Comparison of ENCODE assay signal across 16 cellular contexts in the genomic region with DNA sequence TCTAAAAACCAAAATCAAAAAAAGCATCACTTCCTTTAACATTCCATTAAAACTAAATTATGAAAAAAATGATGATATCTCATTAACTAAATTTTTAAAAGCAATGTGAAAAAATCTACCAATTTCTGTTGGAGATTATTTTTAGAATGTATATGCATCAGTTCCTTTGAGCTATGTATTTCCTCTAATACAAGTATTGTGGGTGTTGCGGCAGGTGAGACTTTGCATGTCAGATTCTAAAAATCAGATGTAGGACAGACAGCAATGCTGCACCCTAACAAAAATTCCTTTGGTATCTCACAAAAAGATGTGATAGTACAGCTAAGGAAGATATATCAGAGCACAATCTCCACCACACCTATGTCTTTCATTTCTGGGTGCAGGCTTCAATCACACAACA. TPM values are rescaled to one million over a fixed set of nuclear protein-coding genes. Genes with fewer than 3 reads are reported as not detected.
A peak's percentile ranks its signal among the peaks of the same experiment; 100 is the strongest.
DNase-seq lines count a peak whose midpoint lies in the region; ATAC-seq, FAIRE-seq and TF ChIP-seq lines count a peak whose summit lies in the region.
"Had no signal": no experiment of that assay in that cellular context is flagged by ENCODE, and none has a peak within 500 bp of the region (broad histone marks: within the 10 kb centered on the region; RNA-seq: fewer than 3 reads in every experiment).

No MANE protein-coding gene starts in this region.

- H3K4me1 ChIP-seq in OCI-LY7 (ENCODE audit: insufficient read depth, low read length, poor library complexity, severe bottlenecking) = peaks cover 89% of the 10 kb centered on the region
- peaks cover under 1 to 5% of the 10 kb centered on the region in 2 donors for H3K4me1 ChIP-seq in kidney (ENCODE audit: control insufficient read depth in 1 of 2, insufficient read depth in 1 of 2, low read depth in 1 of 2, low read length in 2 of 2)

- intact Hi-C loops in OCI-LY7 (cut with micrococcal nuclease; ENCODE audit: unreplicated experiment) (no loop called here), kidney (cut with DNase I) (no loop called here)

- no peaks in the 10 kb centered on the region for H3K9me2 ChIP-seq in OCI-LY7 (ENCODE audit: insufficient read depth, low read length)

- no peak for FAIRE-seq in kidney (lab: Jason Lieb, UNC)
- FAIRE-seq: keratinocyte had no signal

- no peaks in the 10 kb centered on the region for H4K20me1 ChIP-seq in OCI-LY7 (ENCODE audit: insufficient read depth, low read length)

- H3K9me3 ChIP-seq in OCI-LY7 (ENCODE audit: low read length) = no peaks in the 10 kb centered on the region
- H3K9me3 ChIP-seq in kidney (ENCODE audit: control insufficient read depth in 1 of 2, low read length in 2 of 2) = no peaks in the 10 kb centered on the region
- H3K9me3 ChIP-seq: SJCRH30, upper lobe of right lung had no signal

- peak overlapping the region; percentile 70 for H3K4me2 ChIP-seq in OCI-LY7 (ENCODE audit: low read length)

- H3K36me3 ChIP-seq in OCI-LY7 (ENCODE audit: insufficient read depth, low read length) (peaks cover 67% of the 10 kb centered on the region), kidney (ENCODE audit: control insufficient read depth in 1 of 2, insufficient read depth in 2 of 2, low read length in 2 of 2) (no peaks in the 10 kb centered on the region)
- H3K36me3 ChIP-seq: SJCRH30, upper lobe of right lung had no signal

- peaks cover 98% of the 10 kb centered on the region for H3K79me2 ChIP-seq in OCI-LY7 (ENCODE audit: insufficient read depth, low read depth, low read length)

- H3K27ac ChIP-seq in OCI-LY7 (ENCODE audit: low read depth, low read length, poor library complexity, severe bottlenecking) = peak overlapping the region; percentile 99
- H3K27ac ChIP-seq in kidney (ENCODE audit: low read depth in 2 of 2, low read length in 2 of 2) = no peak overlapping the region
- H3K27ac ChIP-seq: SJCRH30, upper lobe of right lung had no signal

- TF ChIP-seq CTCF in GM10266 (IDR thresholded peaks at IDR 0.05; ENCODE audit: control insufficient read depth, insufficient read depth, low read depth, missing control alignments) (no peak), OCI-LY7 (conservative IDR thresholded peaks at IDR 0.05; ENCODE audit: low read length) (no peak), kidney (IDR thresholded peaks at IDR 0.05; ENCODE audit: borderline replicate concordance, extremely low read depth, insufficient read depth) (no peak)

- POLR2A ChIA-PET in OCI-LY7 (lab: Charles Lee) = interaction anchor here (0.6 to 2.5 kb wide), 12 partner anchors 9 to 140 kb away, joined by 3 to 15 read pairs (median 7); partner anchors contain the start of genes C18orf54, POLI and STARD6

- peak; percentile 33 for ATAC-seq in GM19455 (IDR thresholded peaks at IDR 0.05; ENCODE audit: unreplicated experiment)
- peak; percentile 48 for ATAC-seq in HG02981 (IDR thresholded peaks at IDR 0.05; ENCODE audit: unreplicated experiment)
- no peak for ATAC-seq in HG02763 (IDR thresholded peaks at IDR 0.05; ENCODE audit: unreplicated experiment)
- ATAC-seq: WTC11 had no signal

- peak overlapping the region; percentile 88 for H3K4me3 ChIP-seq in OCI-LY7 (ENCODE audit: low read depth, low read length, poor library complexity, severe bottlenecking)
- H3K4me3 ChIP-seq in kidney (ENCODE audit: low read length in 2 of 2) = no peak overlapping the region
- H3K4me3 ChIP-seq: SJCRH30, upper lobe of right lung had no signal

- H3K9ac ChIP-seq in kidney (ENCODE audit: low read length in 2 of 2) = no peak overlapping the region

- BruUV-seq in OCI-LY7 (replicated peaks; lab: Mats Ljungman, UMichigan) = no TSS peak

- H2AFZ ChIP-seq in OCI-LY7 (ENCODE audit: low read length) = no peak overlapping the region

- DNase-seq in GM10266 (ENCODE audit: extremely low spot score) = peak; percentile 24
- DNase-seq in OCI-LY7 (ENCODE audit: low spot score) = peak; percentile 68
- no peak for DNase-seq in kidney
- no peak for DNase-seq in GF-D8 (lab: John Stamatoyannopoulos, UW)
- no peak for DNase-seq in activated CD8-positive, alpha-beta memory T cell treated with anti-CD3 and anti-CD28 coated beads, Interleukin-2, amount 50 U/mL, for 4 hours
- DNase-seq: activated T-cell treated with anti-CD3 and anti-CD28 coated beads, Interleukin-2, amount 50 U/mL, for 48 hours; foreskin fibroblast; NCI-H1092; NCI-H526; SJCRH30; upper lobe of right lung had no signal

- CTCF ChIA-PET in OCI-LY7 (lab: Charles Lee; ENCODE audit: unreplicated experiment) = no interaction called here

RNA-seq across cellular contexts. Expression of gene MBD2, which starts 6.8 kb away (rescaled TPM):
- 30.5 and 39.2 TPM in 2 replicates for total RNA-seq in OCI-LY7 (2014; rRNA removed; shearing (Covaris generic))
- 171 and 176 TPM in 2 replicates for total RNA-seq in OCI-LY7 (2022)
- total RNA-seq in kidney = 123 TPM
- 79.1 TPM for polyA plus RNA-seq in kidney (ENCODE audit: insufficient read depth, low read depth, low replicate concordance)

RNA-seq across cellular contexts. Expression of gene POLI, which starts 51.7 kb away (rescaled TPM):
- 8.9 and 15.1 TPM in 2 replicates for total RNA-seq in OCI-LY7 (2014; rRNA removed; shearing (Covaris generic))
- total RNA-seq in OCI-LY7 (2022) (19.0 and 24.5 TPM in 2 replicates), kidney (45.1 TPM)
- 15.6 TPM for polyA plus RNA-seq in kidney (ENCODE audit: insufficient read depth, low read depth, low replicate concordance)

Comparison
In these comparisons a context has a peak if more than half of its experiments do, and no peak if none do; other contexts are left out.
1. DNase-seq: peak in GM10266 (single experiment) and OCI-LY7 (single experiment); none in kidney (single experiment), GF-D8 (single experiment) and activated CD8-positive, alpha-beta memory T cell treated with anti-CD3 and anti-CD28 coated beads, Interleukin-2, amount 50 U/mL, for 4 hours (single experiment).